ENCODE assay signal across 16 cellular contexts in the genomic region with DNA sequence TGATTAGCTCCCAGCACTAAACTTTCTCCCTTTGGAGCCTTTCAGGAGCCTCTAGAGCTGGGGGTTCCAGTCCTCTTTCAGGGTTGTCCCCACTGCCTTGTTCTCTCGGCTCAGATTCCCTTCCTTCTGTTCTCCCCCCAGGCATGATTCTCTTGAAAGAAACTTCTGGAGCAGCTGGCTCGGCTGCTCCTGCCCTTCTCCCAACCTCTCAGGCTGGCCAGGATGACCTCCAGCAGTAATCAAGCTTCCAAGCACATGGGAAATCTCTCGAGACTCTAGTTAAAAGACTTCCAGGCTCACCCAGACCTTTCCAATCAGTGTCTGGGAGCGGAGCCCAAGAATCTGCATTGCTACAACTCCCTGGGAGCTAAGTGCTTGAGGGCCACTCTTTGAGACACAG. TPM values are rescaled to one million over a fixed set of nuclear protein-coding genes. Genes with fewer than 3 reads are reported as not detected.
DNase-seq lines count a peak whose midpoint lies in the region; ATAC-seq and TF ChIP-seq lines count a peak whose summit lies in the region.
"Had no signal": no experiment of that assay in that cellular context is flagged by ENCODE, and none has a peak within 500 bp of the region (broad histone marks: within the 10 kb centered on the region; RNA-seq: fewer than 3 reads in every experiment).

No MANE protein-coding gene starts in this region.

- H3K4me3 ChIP-seq in cardiac muscle cell (no peak overlapping the region), right cardiac atrium (ENCODE audit: low read length) (no peak overlapping the region), upper lobe of right lung (no peak overlapping the region), A673 (ENCODE audit: low read depth, low read length, poor library complexity, severe bottlenecking) (no peak overlapping the region)
- H3K4me3 ChIP-seq: PC-9, SJCRH30 had no signal

- CTCF ChIA-PET in A673 (lab: Charles Lee): no interaction called here

- intact Hi-C loops in right cardiac atrium (cut with DNase I): loop anchor here in 2 of 4 donors (10.0 kb wide), 2 partner anchors 206 to 534 kb away; no protein-coding TSS in a partner anchor
- intact Hi-C loops in upper lobe of right lung (cut with DNase I): loop anchor here (10.0 kb wide), 1 partner anchor 314 kb away; no protein-coding TSS in a partner anchor
- intact Hi-C loops in A673 (cut with micrococcal nuclease; ENCODE audit: unreplicated experiment): loop anchor here (5.0 kb wide), 1 partner anchor 213 kb away; no protein-coding TSS in a partner anchor

- POLR2A ChIA-PET in A673 (lab: Charles Lee; ENCODE audit: low non-redundant PET): no interaction called here

- H3K4me1 Mint-ChIP-seq in chondrocyte (ENCODE audit: low read depth) (peaks cover 58% of the 10 kb centered on the region), nephron progenitor cell (peaks cover 61% of the 10 kb centered on the region)

- H3K27me3 Mint-ChIP-seq in chondrocyte (ENCODE audit: low read depth) (no peaks in the 10 kb centered on the region), nephron progenitor cell (ENCODE audit: low read depth, poor library complexity) (peaks cover 13% of the 10 kb centered on the region)

- H3K36me3 Mint-ChIP-seq in chondrocyte (ENCODE audit: low read depth) (no peaks in the 10 kb centered on the region), nephron progenitor cell (ENCODE audit: low read depth) (peaks cover 9% of the 10 kb centered on the region)

- H3K36me3 ChIP-seq in cardiac muscle cell (no peaks in the 10 kb centered on the region), upper lobe of right lung (no peaks in the 10 kb centered on the region), A673 (ENCODE audit: insufficient read depth, low read length, poor library complexity, severe bottlenecking) (no peaks in the 10 kb centered on the region)
- H3K36me3 ChIP-seq: SJCRH30 had no signal

- no peak for DNase-seq in cardiac muscle cell (ENCODE audit: low read depth in 1 of 2, low spot score in 1 of 2)
- no peak for DNase-seq in right cardiac atrium
- no peak for DNase-seq in chondrocyte (ENCODE audit: low spot score)
- DNase-seq in nephron progenitor cell: no peak
- peak; percentile 28 for DNase-seq in upper lobe of right lung
- DNase-seq in GM10266 (ENCODE audit: extremely low spot score): no peak
- no peak for DNase-seq in A673 (ENCODE audit: low spot score)
- DNase-seq: Caco-2, EL, IMR-90, Karpas-422, NCI-H1930, PC-9 had no signal

- no TSS peak for BruUV-seq in A673 (replicated peaks; lab: Mats Ljungman, UMichigan)

- 58% methylated on average over 4 of the region's 4 CpGs for WGBS in right cardiac atrium

- no peaks in the 10 kb centered on the region for H3K27me3 ChIP-seq in cardiac muscle cell
- H3K27me3 ChIP-seq in right cardiac atrium (ENCODE audit: control insufficient read depth, insufficient read depth): no peaks in the 10 kb centered on the region
- peaks cover 42% of the 10 kb centered on the region for H3K27me3 ChIP-seq in upper lobe of right lung
- H3K27me3 ChIP-seq in A673 (replicated peaks; ENCODE audit: insufficient read depth, low read depth, low read length, poor library complexity): peaks cover 41% of the 10 kb centered on the region
- H3K27me3 ChIP-seq: SJCRH30 had no signal

- no peak for TF ChIP-seq CTCF in cardiac muscle cell (IDR thresholded peaks at IDR 0.05; ENCODE audit: low read depth, low read length)
- no peak for TF ChIP-seq CTCF in chondrocyte (IDR thresholded peaks at IDR 0.05)
- no peak for TF ChIP-seq CTCF in nephron progenitor cell (IDR thresholded peaks at IDR 0.05)
- TF ChIP-seq CTCF in upper lobe of right lung (IDR thresholded peaks at IDR 0.05): no peak
- no peak for TF ChIP-seq CTCF in GM10266 (IDR thresholded peaks at IDR 0.05; ENCODE audit: control insufficient read depth, insufficient read depth, low read depth, missing control alignments)
- TF ChIP-seq CTCF in A673 (conservative IDR thresholded peaks at IDR 0.05; ENCODE audit: low read depth, low read length): no peak

- H3K27ac Mint-ChIP-seq in chondrocyte (ENCODE audit: unreplicated experiment) (peak overlapping the region; percentile 62), nephron progenitor cell (peak overlapping the region; percentile 43)

- H3K4me1 ChIP-seq in cardiac muscle cell (ENCODE audit: low read depth): peaks cover 27% of the 10 kb centered on the region
- H3K4me1 ChIP-seq in right cardiac atrium (ENCODE audit: control insufficient read depth, insufficient read depth, low read length): no peaks in the 10 kb centered on the region
- H3K4me1 ChIP-seq in upper lobe of right lung: peaks cover 18% of the 10 kb centered on the region
- peaks cover 32% of the 10 kb centered on the region for H3K4me1 ChIP-seq in A673 (ENCODE audit: insufficient read depth, low read length, poor library complexity, severe bottlenecking)

- H3K9me3 Mint-ChIP-seq in chondrocyte (ENCODE audit: low read depth) (no peaks in the 10 kb centered on the region), nephron progenitor cell (no peaks in the 10 kb centered on the region)

- no peaks in the 10 kb centered on the region for H3K9me3 ChIP-seq in cardiac muscle cell (ENCODE audit: low read depth)
- H3K9me3 ChIP-seq in right cardiac atrium (ENCODE audit: control insufficient read depth, low read length): no peaks in the 10 kb centered on the region
- H3K9me3 ChIP-seq in upper lobe of right lung: no peaks in the 10 kb centered on the region
- no peaks in the 10 kb centered on the region for H3K9me3 ChIP-seq in A673 (ENCODE audit: low read depth, low read length, poor library complexity, severe bottlenecking)
- H3K9me3 ChIP-seq: Caco-2, SJCRH30 had no signal

- H3K4me3 Mint-ChIP-seq in chondrocyte (ENCODE audit: unreplicated experiment): no peak overlapping the region
- H3K4me3 Mint-ChIP-seq in nephron progenitor cell: peak overlapping the region; percentile 15

- H3K27ac ChIP-seq in cardiac muscle cell (peak overlapping the region; percentile 36), right cardiac atrium (ENCODE audit: low read length) (no peak overlapping the region), upper lobe of right lung (no peak overlapping the region), A673 (ENCODE audit: low read depth, low read length, poor library complexity, severe bottlenecking) (no peak overlapping the region)
- H3K27ac ChIP-seq: PC-9, SJCRH30 had no signal

- ATAC-seq in right cardiac atrium (no peak), upper lobe of right lung (no peak), SK-N-SH treated with all-trans-retinoic acid at 6 μM for 48 hours (no peak)

TF ChIP-seq in SK-N-SH treated with all-trans-retinoic acid at 6 μM for 48 hours, 23 proteins besides CTCF, POLR2A, EP300 and RAD21 (continues in another document):
- TF ChIP-seq, protein P1, sequence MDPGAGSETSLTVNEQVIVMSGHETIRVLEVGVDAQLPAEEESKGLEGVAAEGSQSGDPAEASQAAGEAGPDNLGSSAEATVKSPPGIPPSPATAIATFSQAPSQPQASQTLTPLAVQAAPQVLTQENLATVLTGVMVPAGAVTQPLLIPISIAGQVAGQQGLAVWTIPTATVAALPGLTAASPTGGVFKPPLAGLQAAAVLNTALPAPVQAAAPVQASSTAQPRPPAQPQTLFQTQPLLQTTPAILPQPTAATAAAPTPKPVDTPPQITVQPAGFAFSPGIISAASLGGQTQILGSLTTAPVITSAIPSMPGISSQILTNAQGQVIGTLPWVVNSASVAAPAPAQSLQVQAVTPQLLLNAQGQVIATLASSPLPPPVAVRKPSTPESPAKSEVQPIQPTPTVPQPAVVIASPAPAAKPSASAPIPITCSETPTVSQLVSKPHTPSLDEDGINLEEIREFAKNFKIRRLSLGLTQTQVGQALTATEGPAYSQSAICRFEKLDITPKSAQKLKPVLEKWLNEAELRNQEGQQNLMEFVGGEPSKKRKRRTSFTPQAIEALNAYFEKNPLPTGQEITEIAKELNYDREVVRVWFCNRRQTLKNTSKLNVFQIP (CRISPR knock-in tag; IDR thresholded peaks at IDR 0.05; ENCODE audit: borderline replicate concordance, low read depth): no peak
- TF ChIP-seq RARB (CRISPR knock-in tag; IDR thresholded peaks at IDR 0.05) (no peak), ISL1 (CRISPR knock-in tag; IDR thresholded peaks at IDR 0.05) (no peak), ZNF565 (CRISPR knock-in tag; conservative IDR thresholded peaks at IDR 0.05; ENCODE audit: low read depth) (no peak), ZFP3 (CRISPR knock-in tag; IDR thresholded peaks at IDR 0.05) (no peak), ARNTL (CRISPR knock-in tag; IDR thresholded peaks at IDR 0.05; ENCODE audit: borderline replicate concordance, low read depth) (no peak)
- TF ChIP-seq, protein P2, sequence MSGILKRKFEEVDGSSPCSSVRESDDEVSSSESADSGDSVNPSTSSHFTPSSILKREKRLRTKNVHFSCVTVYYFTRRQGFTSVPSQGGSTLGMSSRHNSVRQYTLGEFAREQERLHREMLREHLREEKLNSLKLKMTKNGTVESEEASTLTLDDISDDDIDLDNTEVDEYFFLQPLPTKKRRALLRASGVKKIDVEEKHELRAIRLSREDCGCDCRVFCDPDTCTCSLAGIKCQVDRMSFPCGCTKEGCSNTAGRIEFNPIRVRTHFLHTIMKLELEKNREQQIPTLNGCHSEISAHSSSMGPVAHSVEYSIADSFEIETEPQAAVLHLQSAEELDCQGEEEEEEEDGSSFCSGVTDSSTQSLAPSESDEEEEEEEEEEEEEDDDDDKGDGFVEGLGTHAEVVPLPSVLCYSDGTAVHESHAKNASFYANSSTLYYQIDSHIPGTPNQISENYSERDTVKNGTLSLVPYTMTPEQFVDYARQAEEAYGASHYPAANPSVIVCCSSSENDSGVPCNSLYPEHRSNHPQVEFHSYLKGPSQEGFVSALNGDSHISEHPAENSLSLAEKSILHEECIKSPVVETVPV (CRISPR knock-in tag; IDR thresholded peaks at IDR 0.05): no peak
- TF ChIP-seq, protein P3, sequence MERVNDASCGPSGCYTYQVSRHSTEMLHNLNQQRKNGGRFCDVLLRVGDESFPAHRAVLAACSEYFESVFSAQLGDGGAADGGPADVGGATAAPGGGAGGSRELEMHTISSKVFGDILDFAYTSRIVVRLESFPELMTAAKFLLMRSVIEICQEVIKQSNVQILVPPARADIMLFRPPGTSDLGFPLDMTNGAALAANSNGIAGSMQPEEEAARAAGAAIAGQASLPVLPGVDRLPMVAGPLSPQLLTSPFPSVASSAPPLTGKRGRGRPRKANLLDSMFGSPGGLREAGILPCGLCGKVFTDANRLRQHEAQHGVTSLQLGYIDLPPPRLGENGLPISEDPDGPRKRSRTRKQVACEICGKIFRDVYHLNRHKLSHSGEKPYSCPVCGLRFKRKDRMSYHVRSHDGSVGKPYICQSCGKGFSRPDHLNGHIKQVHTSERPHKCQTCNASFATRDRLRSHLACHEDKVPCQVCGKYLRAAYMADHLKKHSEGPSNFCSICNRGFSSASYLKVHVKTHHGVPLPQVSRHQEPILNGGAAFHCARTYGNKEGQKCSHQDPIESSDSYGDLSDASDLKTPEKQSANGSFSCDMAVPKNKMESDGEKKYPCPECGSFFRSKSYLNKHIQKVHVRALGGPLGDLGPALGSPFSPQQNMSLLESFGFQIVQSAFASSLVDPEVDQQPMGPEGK (CRISPR knock-in tag; IDR thresholded peaks at IDR 0.05; ENCODE audit: borderline replicate concordance): no peak

RNA-seq across cellular contexts. Expression of gene SDK2, which starts 3.6 kb away (rescaled TPM):
- total RNA-seq in cardiac muscle cell: 36.8 and 46.8 TPM in 2 replicates
- polyA plus RNA-seq in cardiac muscle cell: 11.8 and 14.2 TPM in 2 replicates
- 1 to 10 TPM; 1.2 to 4.4 (median 2.1) TPM for total RNA-seq in right cardiac atrium
- polyA plus RNA-seq in right cardiac atrium: 0.77 TPM
- 15.8 to 38.5 TPM (median 16.2 TPM) in 3 replicates for total RNA-seq in chondrocyte
- 2.3 TPM for total RNA-seq in upper lobe of right lung
- total RNA-seq in A673 (2021): 0.63 and 0.67 TPM in 2 replicates
- total RNA-seq: HT-29 had no signal
